In genomic region chr2:156088598-156088997, GRCh38 we compare ENCODE assay signal across 17 cellular contexts.
DNase-seq lines count a peak whose midpoint lies in the region; ATAC-seq, FAIRE-seq and TF ChIP-seq lines count a peak whose summit lies in the region.
"Had no signal": no experiment of that assay in that cellular context is flagged by ENCODE, and none has a peak within 500 bp of the region (broad histone marks: within the 10 kb centered on the region; RNA-seq: fewer than 3 reads in every experiment).

No MANE protein-coding gene starts in this region.

- H3K4me3 ChIP-seq in gastroesophageal sphincter, result no peak overlapping the region
- H3K4me3 ChIP-seq: SJSA1 had no signal

- ATAC-seq in SK-N-SH treated with all-trans-retinoic acid at 6 μM for 48 hours, result peak; percentile 58; the same call in 2 of the 3 replicates
- ATAC-seq in stimulated activated naive CD8-positive, alpha-beta T cell treated with anti-CD3 and anti-CD28 coated beads, Interleukin-15, Interleukin-2, amounts not matched to agents 100 U/mL and 50 U/mL, for 24 hours, result no peak
- ATAC-seq in gastroesophageal sphincter, result no peak

- H3K9me3 ChIP-seq in gastroesophageal sphincter, result no peaks in the 10 kb centered on the region
- H3K9me3 ChIP-seq: SJSA1 had no signal

- no peak for TF ChIP-seq CTCF in gastroesophageal sphincter (IDR thresholded peaks at IDR 0.05)

- no peaks in the 10 kb centered on the region for H3K27me3 ChIP-seq in gastroesophageal sphincter
- H3K27me3 ChIP-seq: SJSA1 had no signal

- WGBS in gastroesophageal sphincter (ENCODE audit: low coverage in 1 of 2), 2 donors, result 65 to 69% methylated on average over 3 to 4 of the region's 4 CpGs

- FAIRE-seq in urothelium cell line (lab: Jason Lieb, UNC) (no peak), GM12891 (lab: Jason Lieb, UNC) (no peak)
- FAIRE-seq: GM12892 had no signal

- no peak overlapping the region for H3K27ac ChIP-seq in gastroesophageal sphincter
- H3K27ac ChIP-seq: SJSA1 had no signal

- TF ChIP-seq EP300 in gastroesophageal sphincter (IDR thresholded peaks at IDR 0.05), result no peak

- H3K36me3 ChIP-seq in gastroesophageal sphincter, result no peaks in the 10 kb centered on the region
- H3K36me3 ChIP-seq: SJSA1 had no signal

- DNase-seq in H4 (ENCODE audit: low spot score) (peak; percentile 9), islet precursor cell (peak; percentile 77), urothelium cell line (ENCODE audit: low spot score) (peak; percentile 6), GM12891 (ENCODE audit: insufficient read length, low spot score) (no peak)
- DNase-seq in stimulated activated naive CD8-positive, alpha-beta T cell treated with anti-CD3 and anti-CD28 coated beads, Interleukin-15, Interleukin-2, amounts not matched to agents 100 U/mL and 50 U/mL, for 24 hours, result no peak
- DNase-seq: Calu3; CD4-positive, alpha-beta T cell; DMS79 treated with DMSO at 0.1 percent for 48 hours; GF-D8; H9; Kasumi-1; MV-4-11; NCI-H748 treated with DMSO at 0.1 percent for 48 hours had no signal

- TF ChIP-seq POLR2A in GM12891 (IDR thresholded peaks at IDR 0.05; ENCODE audit: low read depth, low read length), result no peak
- no peak for TF ChIP-seq POLR2A in gastroesophageal sphincter (IDR thresholded peaks at IDR 0.05)

- no peaks in the 10 kb centered on the region for H3K4me1 ChIP-seq in gastroesophageal sphincter
- H3K4me1 ChIP-seq: SJSA1 had no signal

TF ChIP-seq in SK-N-SH treated with all-trans-retinoic acid at 6 μM for 48 hours, 23 proteins besides CTCF, POLR2A, EP300 and RAD21:
- TF ChIP-seq ZNF8 (CRISPR knock-in tag; IDR thresholded peaks at IDR 0.05), result peak; percentile 86; the same call in 1 of the 2 replicates
- no peak for TF ChIP-seq ISL1 (CRISPR knock-in tag; IDR thresholded peaks at IDR 0.05)

TF ChIP-seq in GM12891, 5 proteins besides CTCF, POLR2A, EP300 and RAD21:
- TF ChIP-seq POU2F2 (IDR thresholded peaks at IDR 0.05; ENCODE audit: low read depth, low read length) (no peak), TAF1 (IDR thresholded peaks at IDR 0.05; ENCODE audit: low read depth, low read length) (no peak), SPI1 (IDR thresholded peaks at IDR 0.05; ENCODE audit: low read depth, low read length) (no peak), POLR2AphosphoS5 (IDR thresholded peaks at IDR 0.05; ENCODE audit: low read depth, low read length) (no peak), PAX5 (IDR thresholded peaks at IDR 0.05; ENCODE audit: insufficient read depth, low read length, severe bottlenecking) (no peak)

Comparison
In these comparisons a context has a peak if more than half of its experiments do, and no peak if none do; other contexts are left out.
1. DNase-seq: peak in H4 (single experiment), islet precursor cell (single experiment) and urothelium cell line (single experiment); none in GM12891 (single experiment) and stimulated activated naive CD8-positive, alpha-beta T cell treated with anti-CD3 and anti-CD28 coated beads, Interleukin-15, Interleukin-2, amounts not matched to agents 100 U/mL and 50 U/mL, for 24 hours (single experiment).